Comparison of ENCODE assay signal across 20 cellular contexts in the genomic region with DNA sequence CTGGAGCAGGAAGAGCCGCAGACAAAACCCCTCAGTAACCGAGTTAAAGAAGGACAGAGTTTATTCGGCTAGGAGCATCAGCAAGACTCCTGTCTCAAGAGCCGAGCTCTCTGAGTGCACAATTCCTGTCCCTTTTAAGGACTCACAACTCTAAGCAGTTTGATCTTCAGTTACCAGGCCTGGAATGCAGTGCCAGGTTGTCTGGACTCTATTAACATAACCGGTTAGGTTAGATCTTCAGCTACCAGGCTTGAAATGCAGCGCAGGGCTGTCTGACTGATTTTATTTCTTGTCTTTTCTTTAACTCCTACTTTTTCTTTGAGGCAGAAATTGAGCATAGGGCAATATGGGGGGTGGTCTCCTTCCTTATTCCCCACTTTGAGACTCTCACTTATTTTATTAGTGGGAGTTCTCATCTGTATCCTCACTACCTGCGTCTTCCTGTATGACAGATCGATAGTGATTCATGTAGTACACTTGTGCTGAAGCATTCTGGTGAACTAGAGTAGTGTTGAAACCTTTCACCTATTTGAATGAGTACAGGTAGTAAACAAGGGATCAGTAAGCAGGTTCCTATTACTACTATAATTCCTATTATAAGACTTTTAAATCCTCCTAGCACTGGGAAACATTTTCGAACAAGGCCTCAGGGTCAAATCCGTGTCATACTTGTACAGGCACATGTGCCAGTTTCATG. TPM values are rescaled to one million over a fixed set of nuclear protein-coding genes. Genes with fewer than 3 reads are reported as not detected.
DNase-seq lines count a peak whose midpoint lies in the region; ATAC-seq, FAIRE-seq and TF ChIP-seq lines count a peak whose summit lies in the region.
"Had no signal": no experiment of that assay in that cellular context is flagged by ENCODE, and none has a peak within 500 bp of the region (broad histone marks: within the 10 kb centered on the region; RNA-seq: fewer than 3 reads in every experiment).

No MANE protein-coding gene starts in this region.

- H2AK5ac ChIP-seq in H1 (ENCODE audit: low read depth, low read length) (no peak overlapping the region), mesendoderm (ENCODE audit: low read length) (no peak overlapping the region)

- no peaks in the 10 kb centered on the region for H3K27me3 ChIP-seq in H1 (replicated peaks in 1 of 4; ENCODE audit: control insufficient read depth in 3 of 4, extremely low read depth in 1 of 4, insufficient read depth in 3 of 4, low read length in 3 of 4)
- H3K27me3 ChIP-seq in mesendoderm (ENCODE audit: insufficient read depth, low read length, poor library complexity) = no peaks in the 10 kb centered on the region
- H3K27me3 ChIP-seq: heart left ventricle, tibial nerve had no signal

- no peak overlapping the region for H4K91ac ChIP-seq in H1 (replicated peaks; ENCODE audit: insufficient read length, low read length)

- peak; percentile 53 for DNase-seq in NCI-H1048 (lab: John Stamatoyannopoulos, UW)
- no peak for DNase-seq in H1 (ENCODE audit: low read depth in 1 of 2, low spot score in 2 of 2)
- peak; percentile 32 for DNase-seq in mesendoderm
- DNase-seq in H4 (ENCODE audit: low spot score) = no peak
- DNase-seq in stimulated activated naive CD4-positive, alpha-beta T cell (lab: John Stamatoyannopoulos, UW) = no peak
- no peak for DNase-seq in SW480 (ENCODE audit: low spot score)
- DNase-seq: activated T-cell treated with anti-CD3 and anti-CD28 coated beads, Interleukin-2, amount 50 U/mL, for 1 hour; heart left ventricle; NCI-H1694 treated with DMSO at 0.1 percent for 48 hours; NCI-H524 treated with DMSO at 0.1 percent for 48 hours; OCI-M1; SK-N-SH; stimulated activated CD4-positive, alpha-beta T cell treated with anti-CD3 and anti-CD28 coated beads, Interleukin-4, amount 100 ng/mL, for 4 hours had no signal

- WGBS in H1 (ENCODE audit: extremely low coverage in 1 of 2, insufficient coverage in 1 of 2, insufficient read length in 1 of 2, insufficient replicate concordance in 2 of 2, low coverage in 1 of 2, low lambda C conversion rate in 2 of 2, missing lambda C conversion rate in 1 of 2), 2 experiments = 92% methylated on average over 10 of the region's 10 CpGs; no CpG with 5 or more reads in 1 of the 2 experiments
- WGBS in mesendoderm (ENCODE audit: extremely low coverage, insufficient coverage, low lambda C conversion rate) = no CpG with 5 or more reads among the region's 10 CpGs

- no peak overlapping the region for H2AFZ ChIP-seq in H1 (ENCODE audit: low read length)

- POLR2A ChIA-PET in H1 (lab: Charles Lee; ENCODE audit: partially characterized antibody) = interaction anchor here (1.0 kb wide), 1 partner anchor 12 kb away, joined by 3 read pairs; no protein-coding TSS in a partner anchor

- H3K23me2 ChIP-seq in H1 (ENCODE audit: low read depth, low read length) = no peaks in the 10 kb centered on the region

- no peak overlapping the region for H4K8ac ChIP-seq in H1 (ENCODE audit: extremely low read depth, insufficient read depth, low read length)
- no peak overlapping the region for H4K8ac ChIP-seq in mesendoderm (ENCODE audit: low read depth, low read length)

- FAIRE-seq in H1 (lab: Jason Lieb, UNC) = no peak

- H3K56ac ChIP-seq in H1 (replicated peaks; ENCODE audit: insufficient read length, low read depth, low read length) (no peak overlapping the region), mesendoderm (ENCODE audit: low read length) (no peak overlapping the region)

- H4K5ac ChIP-seq in H1 (ENCODE audit: insufficient read length, low read depth, low read length) = no peak overlapping the region
- H4K5ac ChIP-seq in mesendoderm (ENCODE audit: low read length) = no peak overlapping the region

- H3K27ac ChIP-seq in 22Rv1 (peak overlapping the region; percentile 47), H1 (ENCODE audit: low read depth, low read length) (no peak overlapping the region), mesendoderm (ENCODE audit: low read depth, low read length) (no peak overlapping the region)
- H3K27ac ChIP-seq: heart left ventricle, tibial nerve had no signal

- H3K79me2 ChIP-seq in H1 (ENCODE audit: control insufficient read depth in 1 of 2, insufficient read depth in 2 of 2, low read length in 2 of 2) (no peaks in the 10 kb centered on the region), mesendoderm (ENCODE audit: control insufficient read depth, insufficient read depth, low read length) (no peaks in the 10 kb centered on the region)

- H3K9me3 ChIP-seq in H1 (ENCODE audit: insufficient read depth in 2 of 2, low read depth in 1 of 2, low read length in 1 of 2) = peaks cover 3 to 12% of the 10 kb centered on the region in 2 experiments
- H3K9me3 ChIP-seq: heart left ventricle, SK-N-SH, tibial nerve had no signal

- no peak overlapping the region for H2BK12ac ChIP-seq in H1 (ENCODE audit: low read depth, low read length)

- H3K36me3 ChIP-seq in H1 (ENCODE audit: control insufficient read depth in 2 of 4, insufficient read depth in 4 of 4, low read length in 3 of 4) (peaks cover 0 to 3% (median 0%) of the 10 kb centered on the region in 4 experiments; a peak in 1 of 8 replicates), mesendoderm (ENCODE audit: control insufficient read depth, insufficient read depth, low read length) (no peaks in the 10 kb centered on the region)
- H3K36me3 ChIP-seq: heart left ventricle, tibial nerve had no signal

- H3K4me3 ChIP-seq in H1 (ENCODE audit: extremely low read depth in 1 of 4, insufficient read depth in 2 of 4, low read depth in 3 of 4, low read length in 4 of 4) = no peak overlapping the region
- H3K4me3 ChIP-seq in mesendoderm (ENCODE audit: low read length) = no peak overlapping the region
- H3K4me3 ChIP-seq: heart left ventricle, skin epidermis, tibial nerve had no signal

- no peak overlapping the region for H2BK120ac ChIP-seq in H1 (replicated peaks; ENCODE audit: low read depth, low read length)
- no peak overlapping the region for H2BK120ac ChIP-seq in mesendoderm (ENCODE audit: low read depth, low read length)

- no peak overlapping the region for H3K14ac ChIP-seq in H1 (ENCODE audit: insufficient read length)

- CTCF ChIA-PET in H1 (lab: Charles Lee; ENCODE audit: partially characterized antibody) = interaction anchor here (0.6 kb wide), 1 partner anchor 389 kb away, joined by 3 read pairs; no protein-coding TSS in a partner anchor

- no peaks in the 10 kb centered on the region for H3K79me1 ChIP-seq in H1 (ENCODE audit: low read depth, low read length)
- H3K79me1 ChIP-seq in mesendoderm (ENCODE audit: low read length) = no peaks in the 10 kb centered on the region

- H2BK15ac ChIP-seq in H1 (ENCODE audit: low read length) = no peak overlapping the region
- no peak overlapping the region for H2BK15ac ChIP-seq in mesendoderm (replicated peaks; ENCODE audit: low read depth)

- no peak overlapping the region for H3K4ac ChIP-seq in H1 (replicated peaks; ENCODE audit: insufficient read length, low read depth, low read length)
- H3K4ac ChIP-seq in mesendoderm (ENCODE audit: low read depth, low read length) = no peak overlapping the region

- ATAC-seq in HG03354 (IDR thresholded peaks at IDR 0.05; ENCODE audit: poor library complexity, severe bottlenecking, unreplicated experiment) = no peak
- ATAC-seq: heart left ventricle had no signal

- TF ChIP-seq EP300 in H1 (IDR thresholded peaks at IDR 0.05; ENCODE audit: borderline replicate concordance in 1 of 2, low read depth in 2 of 2, low read length in 2 of 2) = no peak

- H2BK5ac ChIP-seq in H1 (ENCODE audit: low read depth, low read length) = no peak overlapping the region
- no peak overlapping the region for H2BK5ac ChIP-seq in mesendoderm (ENCODE audit: low read length)

- no peaks in the 10 kb centered on the region for H3K4me1 ChIP-seq in H1 (replicated peaks in 1 of 4; ENCODE audit: control insufficient read depth in 3 of 4, insufficient read depth in 4 of 4, low read length in 3 of 4)
- no peaks in the 10 kb centered on the region for H3K4me1 ChIP-seq in mesendoderm (ENCODE audit: control insufficient read depth, low read depth, low read length)
- H3K4me1 ChIP-seq: heart left ventricle, tibial nerve had no signal

- H3K9ac ChIP-seq in H1 (replicated peaks in 1 of 4; ENCODE audit: extremely low read depth in 1 of 4, low read depth in 3 of 4, low read length in 3 of 4) (no peak overlapping the region), mesendoderm (ENCODE audit: low read length) (no peak overlapping the region)
- H3K9ac ChIP-seq: SK-N-SH had no signal

- H3K18ac ChIP-seq in H1 (ENCODE audit: extremely low read depth, low read length) = no peak overlapping the region
- H3K18ac ChIP-seq in mesendoderm (ENCODE audit: low read length) = no peak overlapping the region

- no peak for TF ChIP-seq POLR2A in H1 (IDR thresholded peaks at IDR 0.05; ENCODE audit: control extremely low read depth in 1 of 2, low read depth in 2 of 2, low read length in 2 of 2)

- TF ChIP-seq RAD21 in H1 (IDR thresholded peaks at IDR 0.05 in 1 of 2, conservative IDR thresholded peaks at IDR 0.05 in 1 of 2; ENCODE audit: low read depth in 2 of 2, low read length in 2 of 2) = no peak

- H2BK20ac ChIP-seq in H1 (ENCODE audit: low read length) = no peak overlapping the region

- TF ChIP-seq CTCF in 22Rv1 (IDR thresholded peaks at IDR 0.05) (no peak), H1 (IDR thresholded peaks at IDR 0.05; ENCODE audit: control extremely low read depth in 1 of 3, insufficient read depth in 1 of 3, low read depth in 1 of 3, low read length in 3 of 3) (no peak)

- H3K4me2 ChIP-seq in H1 (ENCODE audit: insufficient read depth in 1 of 2, low read depth in 2 of 2, low read length in 2 of 2) = no peak overlapping the region
- H3K4me2 ChIP-seq in mesendoderm (ENCODE audit: low read length) = no peak overlapping the region
- H3K4me2 ChIP-seq: SK-N-SH had no signal

- H4K20me1 ChIP-seq in H1 (replicated peaks in 1 of 2; ENCODE audit: control insufficient read depth in 1 of 2, insufficient read depth in 2 of 2, low read length in 2 of 2) = no peaks in the 10 kb centered on the region

- H3K23ac ChIP-seq in H1 (ENCODE audit: insufficient read length) = no peak overlapping the region
- H3K23ac ChIP-seq in mesendoderm (ENCODE audit: low read length) = no peak overlapping the region

TF ChIP-seq in H1, 55 proteins besides CTCF, POLR2A, EP300 and RAD21 (continues in another document):
- no peak for TF ChIP-seq JUND (IDR thresholded peaks at IDR 0.05; ENCODE audit: low read length)
- no peak for TF ChIP-seq RBBP5 (IDR thresholded peaks at IDR 0.05; ENCODE audit: borderline replicate concordance, low read depth, low read length)

RNA-seq across cellular contexts. Expression of a gene that starts 58.7 kb away (rescaled TPM):
- 0.13 and 0.15 TPM in 2 replicates for total RNA-seq in H1 (2021; fragmentation: NEBNext Ultra II Directional; extraction: Animal tissue kit (Norgen Biotek cat#: 25700))
- polyA plus RNA-seq in H1 (2011; rRNA removed) = 0.03 TPM in 2 replicates
- 0.04 TPM for polyA plus RNA-seq in H1 (2011; cell fraction: cytosol; rRNA removed)
- not detected for polyA plus RNA-seq in H1 (2011; cell fraction: nucleus; rRNA removed)
- 0.05 to 0.14 TPM (median 0.06 TPM) in 4 replicates for polyA plus RNA-seq in H1 (2012, experiment 1 of 2)
- not detected for polyA plus RNA-seq in H1 (2012, experiment 2 of 2)
- polyA plus RNA-seq in H1 (2013, experiment 1 of 2) = 0.12 TPM
- polyA plus RNA-seq in H1 (2013, experiment 2 of 2) = 0.09 TPM
- polyA minus RNA-seq in H1 (2011; rRNA and poly(A)+ RNA removed) = 0.10 TPM in 1 of 2 replicates, not detected in the other
- not detected for polyA minus RNA-seq in H1 (2011; cell fraction: cytosol; rRNA and poly(A)+ RNA removed)
- polyA minus RNA-seq in H1 (2011; cell fraction: nucleus; rRNA and poly(A)+ RNA removed) = 0.60 TPM
- 0.06 TPM for polyA plus RNA-seq in mesendoderm (2013, experiment 1 of 2)
- 0.03 TPM for polyA plus RNA-seq in mesendoderm (2013, experiment 2 of 2)
- not detected in 2 replicates for total RNA-seq in H4 (2014; rRNA removed; shearing (Covaris generic))
- total RNA-seq: dermis microvascular lymphatic vessel endothelial cell, HT1080, osteocyte had no signal
- polyA plus RNA-seq: SK-N-SH had no signal

Comparison
In these comparisons a context has a peak if more than half of its experiments do, and no peak if none do; other contexts are left out.
1. DNase-seq: peak in NCI-H1048 (single experiment) and mesendoderm (single experiment); none in H1 (0 of 2), H4 (single experiment), stimulated activated naive CD4-positive, alpha-beta T cell (0 of 6) and SW480 (single experiment).